ENCODE assay signal across 1 cellular context in genomic region chr12:89453121-89453520, GRCh38.
TF ChIP-seq lines count a peak whose summit lies in the region.

No MANE protein-coding gene starts in this region.

TF ChIP-seq in HepG2, 621 proteins besides CTCF, POLR2A, EP300 and RAD21 (continued from another document):
- no peak for TF ChIP-seq YY1 (IDR thresholded peaks at IDR 0.05; ENCODE audit: insufficient read depth, insufficient replicate concordance, low read depth, low read length)
- no peak for TF ChIP-seq ZNF574 (CRISPR knock-in tag; IDR thresholded peaks at IDR 0.05)
- no peak for TF ChIP-seq ZNF331 (CRISPR knock-in tag; IDR thresholded peaks at IDR 0.05)
- no peak for TF ChIP-seq GLMP (CRISPR knock-in tag; IDR thresholded peaks at IDR 0.05; ENCODE audit: borderline replicate concordance)
- TF ChIP-seq ZNF576 (CRISPR knock-in tag; IDR thresholded peaks at IDR 0.05), result no peak
- no peak for TF ChIP-seq ZNF782 (CRISPR knock-in tag; IDR thresholded peaks at IDR 0.05; ENCODE audit: borderline replicate concordance)
- TF ChIP-seq ZNF17 (CRISPR knock-in tag; IDR thresholded peaks at IDR 0.05), result no peak
TF ChIP-seq in HepG2: peak in this region for 0.
